ENCODE assay signal across 18 cellular contexts in the genomic region with DNA sequence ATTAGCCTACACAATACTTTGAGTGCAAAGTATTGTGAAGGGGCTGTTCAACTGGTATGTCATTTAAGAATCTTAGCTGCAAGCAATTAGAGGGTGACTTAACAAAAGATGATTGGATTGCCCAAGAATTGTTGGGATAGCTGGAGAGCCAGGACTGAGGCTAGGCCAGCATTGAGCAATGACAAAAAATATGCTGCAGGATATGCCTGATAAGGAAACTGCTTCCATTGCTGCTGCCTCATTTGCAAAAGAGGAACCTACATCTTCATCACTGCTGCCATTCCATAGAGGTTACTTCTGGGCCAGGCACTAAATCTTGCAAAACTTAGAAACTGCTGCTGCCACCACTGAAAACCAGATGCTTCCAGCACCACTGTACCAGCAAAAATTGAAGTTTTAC.
DNase-seq lines count a peak whose midpoint lies in the region; ATAC-seq and TF ChIP-seq lines count a peak whose summit lies in the region.
"Had no signal": no experiment of that assay in that cellular context is flagged by ENCODE, and none has a peak within 500 bp of the region (broad histone marks: within the 10 kb centered on the region; RNA-seq: fewer than 3 reads in every experiment).

No MANE protein-coding gene starts in this region.

- no peak for TF ChIP-seq CTCF in fibroblast of mammary gland (conservative IDR thresholded peaks at IDR 0.05; ENCODE audit: control insufficient read depth, insufficient read depth, low read depth, low read length)

- ATAC-seq in GM21737 (IDR thresholded peaks at IDR 0.05; ENCODE audit: unreplicated experiment) = no peak
- ATAC-seq: left colon, psoas muscle had no signal

- no peak overlapping the region for H3K4me3 ChIP-seq in fibroblast of mammary gland (ENCODE audit: control insufficient read depth, low read depth, low read length)
- H3K4me3 ChIP-seq: adrenal gland; BLaER1 treated with 17β-estradiol and CSF1 and Interleukin-3, amounts not matched to agents 10 nM and 100 nM; psoas muscle; thoracic aorta had no signal

- DNase-seq in EH (ENCODE audit: low read depth) (peak; percentile 66), Kasumi-1 (lab: John Stamatoyannopoulos, UW) (peak; percentile 95 to 96), SKM-1 treated with dmso at 0.1 percent for 144 hours (lab: John Stamatoyannopoulos, UW; ENCODE audit: unreplicated experiment) (peak; percentile 98), fibroblast of mammary gland (ENCODE audit: low read depth) (peak; percentile 45), SHP77 (lab: John Stamatoyannopoulos, UW) (no peak), HK-2 (ENCODE audit: unreplicated experiment) (no peak)
- no peak for DNase-seq in NK-92 treated with Interleukin-12 subunit alpha and Interleukin-12 subunit beta, amount 100 ng/mL, for 24 hours (lab: John Stamatoyannopoulos, UW)
- DNase-seq: activated CD4-positive, CD25-positive, alpha-beta regulatory T cell; adrenal gland; left colon; midbrain; NCI-H1930; NCI-H526; psoas muscle; T-helper 1 cell had no signal

Comparison
In these comparisons a context has a peak if more than half of its experiments do, and no peak if none do; other contexts are left out.
1. DNase-seq: peak in EH (single experiment), Kasumi-1 (2 of 2), SKM-1 treated with dmso at 0.1 percent for 144 hours (single experiment) and fibroblast of mammary gland (single experiment); none in SHP77 (0 of 2), NK-92 treated with Interleukin-12 subunit alpha and Interleukin-12 subunit beta, amount 100 ng/mL, for 24 hours (single experiment) and HK-2 (single experiment).